Comparison of ENCODE assay signal across 10 cellular contexts in genomic region chr10:32985781-32986350, GRCh38. TPM values are rescaled to one million over a fixed set of nuclear protein-coding genes. Genes with fewer than 3 reads are reported as not detected.
DNase-seq lines count a peak whose midpoint lies in the region; ATAC-seq and TF ChIP-seq lines count a peak whose summit lies in the region.
"Had no signal": no experiment of that assay in that cellular context is flagged by ENCODE, and none has a peak within 500 bp of the region (broad histone marks: within the 10 kb centered on the region; RNA-seq: fewer than 3 reads in every experiment).

No MANE protein-coding gene starts in this region.

- no peak for TF ChIP-seq CTCF in RWPE2 (IDR thresholded peaks at IDR 0.05; ENCODE audit: poor library complexity, severe bottlenecking)
- TF ChIP-seq CTCF in fibroblast of villous mesenchyme (IDR thresholded peaks at IDR 0.05; ENCODE audit: insufficient read depth, low read depth, low read length), result no peak
- no peak for TF ChIP-seq CTCF in stomach (IDR thresholded peaks at IDR 0.05)

- H3K27me3 ChIP-seq in RWPE2 (ENCODE audit: insufficient read depth, poor library complexity, severe bottlenecking) (no peaks in the 10 kb centered on the region), stomach (no peaks in the 10 kb centered on the region)
- H3K27me3 ChIP-seq: right atrium auricular region had no signal

- no peaks in the 10 kb centered on the region for H3K9me3 ChIP-seq in RWPE2 (ENCODE audit: severe bottlenecking)
- H3K9me3 ChIP-seq in stomach, result no peaks in the 10 kb centered on the region
- H3K9me3 ChIP-seq: right atrium auricular region had no signal

- WGBS in stomach, 5 donors, result 46 to 62% (median 50%) methylated on average over 4 of the region's 4 CpGs

- TF ChIP-seq EP300 in stomach (IDR thresholded peaks at IDR 0.05), result no peak

- H3K27ac ChIP-seq in RWPE2 (ENCODE audit: poor library complexity, severe bottlenecking) (peak overlapping the region; percentile 98), stomach (peak overlapping the region in 3 of 5 donors; percentile 30 to 70 (median 65))

- TF ChIP-seq POLR2A in stomach (IDR thresholded peaks at IDR 0.05), result no peak

- H3K36me3 ChIP-seq in RWPE2 (ENCODE audit: low read depth) (no peaks in the 10 kb centered on the region), stomach (no peaks in the 10 kb centered on the region)
- H3K36me3 ChIP-seq: right atrium auricular region had no signal

- H3K4me1 ChIP-seq in RWPE2 (ENCODE audit: insufficient read depth, poor library complexity, severe bottlenecking), result peaks cover 48% of the 10 kb centered on the region
- peaks cover 8 to 35% (median 14%) of the 10 kb centered on the region in 4 donors for H3K4me1 ChIP-seq in stomach

- ATAC-seq in RWPE2 (ENCODE audit: low read depth) (peak; percentile 35; the same call in 1 of the 3 replicates), GM19351 (IDR thresholded peaks at IDR 0.05; ENCODE audit: unreplicated experiment) (no peak)

- DNase-seq in HT1080 (ENCODE audit: low read depth) (peak; percentile 75), RWPE2 (ENCODE audit: low spot score) (no peak), fibroblast of villous mesenchyme (ENCODE audit: low read depth) (peak; percentile 94), stomach (no peak), NCI-H146 (lab: John Stamatoyannopoulos, UW) (no peak), head of caudate nucleus (no peak)
- DNase-seq: activated CD4-positive, alpha-beta T cell treated with anti-CD3 and anti-CD28 coated beads for 4 hours; stimulated activated naive CD4-positive, alpha-beta T cell treated with Interleukin-2 at 50 U/mL for 16 hours had no signal

- no peak overlapping the region for H3K4me3 ChIP-seq in RWPE2 (ENCODE audit: severe bottlenecking)
- no peak overlapping the region for H3K4me3 ChIP-seq in fibroblast of villous mesenchyme (ENCODE audit: low read depth, low read length)
- no peak overlapping the region for H3K4me3 ChIP-seq in stomach
- H3K4me3 ChIP-seq: right atrium auricular region had no signal

- intact Hi-C loops in stomach (cut with DNase I; ENCODE audit: low total_unique reads), result no loop called here
- intact Hi-C loops in head of caudate nucleus (cut with DNase I), result no loop called here

RNA-seq across cellular contexts. Expression of gene ITGB1, which starts 27.8 kb away (rescaled TPM):
- total RNA-seq in HT1080 (2014; rRNA removed; shearing (Covaris generic)), result 743 and 767 TPM in 2 replicates
- polyA plus RNA-seq in HT1080 (2015; cell fraction: cytosol; rRNA removed), result 1,242 and 1,776 TPM in 2 replicates
- 2,428 and 2,657 TPM in 2 replicates for polyA plus RNA-seq in HT1080 (2015; cell fraction: nucleus; rRNA removed)
- 1,751 and 1,757 TPM in 2 replicates for total RNA-seq in fibroblast of villous mesenchyme
- total RNA-seq in stomach, result 100 to 1,000 TPM; 134 to 909 (median 278) TPM
- polyA plus RNA-seq in stomach, result 10 to 100 TPM; 57.9 to 97.9 (median 91.4) TPM

Comparison
In these comparisons a context has a peak if more than half of its experiments do, and no peak if none do; other contexts are left out.
1. DNase-seq: peak in HT1080 (single experiment) and fibroblast of villous mesenchyme (single experiment); none in RWPE2 (single experiment), stomach (single experiment), NCI-H146 (single experiment) and head of caudate nucleus (0 of 42).